Comparison of ENCODE assay signal across 13 cellular contexts in genomic region chr2:190528521-190529001, GRCh38. TPM values are rescaled to one million over a fixed set of nuclear protein-coding genes. Genes with fewer than 3 reads are reported as not detected.
DNase-seq lines count a peak whose midpoint lies in the region; ATAC-seq and TF ChIP-seq lines count a peak whose summit lies in the region.
"Had no signal": no experiment of that assay in that cellular context is flagged by ENCODE, and none has a peak within 500 bp of the region (broad histone marks: within the 10 kb centered on the region; RNA-seq: fewer than 3 reads in every experiment).

No MANE protein-coding gene starts in this region.

- peaks cover 13% of the 10 kb centered on the region; the same call in 1 of the 2 replicates for H3F3A ChIP-seq in GM23248 (ENCODE audit: insufficient read depth)

- no peak overlapping the region for H3K4me2 ChIP-seq in GM23248 (ENCODE audit: unreplicated experiment)

- no peaks in the 10 kb centered on the region for H3K27me3 ChIP-seq in GM23248 (replicated peaks; ENCODE audit: insufficient read depth)
- no peaks in the 10 kb centered on the region for H3K27me3 ChIP-seq in H7 (ENCODE audit: control insufficient read depth, insufficient read depth, low read length)

- H2AFZ ChIP-seq in GM23248: no peak overlapping the region

- peaks cover 14% of the 10 kb centered on the region for H3K4me1 ChIP-seq in GM23248 (ENCODE audit: insufficient read depth)

- H4K20me1 ChIP-seq in GM23248 (ENCODE audit: insufficient read depth): no peaks in the 10 kb centered on the region

- no peak overlapping the region for H3K4me3 ChIP-seq in GM23248
- H3K4me3 ChIP-seq in coronary artery: no peak overlapping the region
- H3K4me3 ChIP-seq in H7 (ENCODE audit: insufficient read depth, low read depth, low read length): no peak overlapping the region

- WGBS in GM23248 (ENCODE audit: low coverage in 1 of 2, low lambda C conversion rate in 2 of 2, missing lambda C conversion rate in 2 of 2), 2 experiments: 100% methylated on average over 1 of the region's 1 CpG

- H3K27ac ChIP-seq in GM23248 (no peak overlapping the region), epithelial cell of prostate (peak overlapping the region; percentile 32), coronary artery (no peak overlapping the region)

- in situ Hi-C loops in GM23248 (cut with MboI): no loop called here

- H3K79me2 ChIP-seq in GM23248 (ENCODE audit: insufficient read depth): no peaks in the 10 kb centered on the region

- DNase-seq in GM23248: peak; percentile 63
- peak; percentile 81 for DNase-seq in NOMO-1 treated with DMSO at 0.1 percent for 48 hours (lab: John Stamatoyannopoulos, UW; ENCODE audit: unreplicated experiment)
- DNase-seq in epithelial cell of prostate (ENCODE audit: low read depth, low spot score): no peak
- peak; percentile 91 for DNase-seq in renal cortical epithelial cell (ENCODE audit: low read depth)
- no peak for DNase-seq in coronary artery (ENCODE audit: low spot score)
- no peak for DNase-seq in NCI-H1694 treated with DMSO at 0.1 percent for 48 hours (lab: John Stamatoyannopoulos, UW)
- no peak for DNase-seq in H7
- DNase-seq: endodermal cell; GDM1; NCI-H1417; NK-92 treated with Interleukin-12 subunit alpha and Interleukin-12 subunit beta, amount 100 ng/mL, for 24 hours; stimulated activated CD4-positive, alpha-beta T cell treated with anti-CD3 and anti-CD28 coated beads, Interleukin-4, amount 100 ng/mL, for 1 hour had no signal

- no peaks in the 10 kb centered on the region for H3K9me2 ChIP-seq in GM23248 (ENCODE audit: insufficient read depth)

- no peak overlapping the region for H3K9ac ChIP-seq in GM23248

- no peak for TF ChIP-seq CTCF in coronary artery (IDR thresholded peaks at IDR 0.05)

- ATAC-seq in HG03469 (IDR thresholded peaks at IDR 0.05; ENCODE audit: unreplicated experiment): no peak

- no peaks in the 10 kb centered on the region for H3K36me3 ChIP-seq in GM23248 (ENCODE audit: low read depth)
- no peaks in the 10 kb centered on the region for H3K36me3 ChIP-seq in H7 (replicated peaks; ENCODE audit: control insufficient read depth, insufficient read depth, low read length)

- H3K9me3 ChIP-seq in GM23248 (ENCODE audit: low read depth): no peaks in the 10 kb centered on the region

RNA-seq across cellular contexts. Expression of gene NEMP2, which starts 6.0 kb away (rescaled TPM):
- 1.0 and 2.7 TPM in 2 replicates for total RNA-seq in GM23248 (2014; rRNA removed; shearing (Covaris generic))
- 3.8 and 4.8 TPM in 2 replicates for polyA plus RNA-seq in GM23248 (2016; fragmentation: Nextera tagmentation; extraction: Ambion mirVana)
- 7.9 and 15.8 TPM in 2 replicates for total RNA-seq in renal cortical epithelial cell
- 2.4 and 2.5 TPM in 2 replicates for total RNA-seq in H7 (2014; rRNA removed; shearing (Covaris generic))

Comparison
In these comparisons a context has a peak if more than half of its experiments do, and no peak if none do; other contexts are left out.
1. DNase-seq: peak in GM23248 (single experiment), NOMO-1 treated with DMSO at 0.1 percent for 48 hours (single experiment) and renal cortical epithelial cell (single experiment); none in epithelial cell of prostate (single experiment), coronary artery (single experiment), NCI-H1694 treated with DMSO at 0.1 percent for 48 hours (single experiment) and H7 (single experiment).